In genomic region chr5:141882594-141883183, GRCh38 we compare ENCODE assay signal across 12 cellular contexts. TPM values are rescaled to one million over a fixed set of nuclear protein-coding genes. Genes with fewer than 3 reads are reported as not detected.
A peak's percentile ranks its signal among the peaks of the same experiment; 100 is the strongest.
DNase-seq lines count a peak whose midpoint lies in the region; TF ChIP-seq lines count a peak whose summit lies in the region.
"Had no signal": no experiment of that assay in that cellular context is flagged by ENCODE, and none has a peak within 500 bp of the region (broad histone marks: within the 10 kb centered on the region; RNA-seq: fewer than 3 reads in every experiment).

No MANE protein-coding gene starts in this region.

- H3K4me1 ChIP-seq in endodermal cell (ENCODE audit: control insufficient read depth, insufficient read depth, low read length) (peaks cover 5% of the 10 kb centered on the region), stomach (peaks cover 11 to 52% (median 37%) of the 10 kb centered on the region in 4 donors)

- no peaks in the 10 kb centered on the region for H3F3A ChIP-seq in neural cell (ENCODE audit: insufficient read depth, low read length, poor library complexity, severe bottlenecking)

- H3K27ac ChIP-seq in endodermal cell (ENCODE audit: low read depth, low read length) (peak overlapping the region; percentile 86), neural cell (ENCODE audit: low read length) (peak overlapping the region; percentile 99), stomach (peak overlapping the region in 1 of 5 donors; percentile 26)

- H3K9me2 ChIP-seq in neural cell (ENCODE audit: insufficient read depth, low read length): no peaks in the 10 kb centered on the region

- peak overlapping the region; percentile 90 for H3K4me2 ChIP-seq in neural cell (ENCODE audit: low read length)

- no peaks in the 10 kb centered on the region for H3K36me3 Mint-ChIP-seq in endodermal cell (ENCODE audit: low read depth)
- H3K36me3 Mint-ChIP-seq: CD8-positive, alpha-beta memory T cell had no signal

- H3K4me3 ChIP-seq in endodermal cell (ENCODE audit: low read length): peak overlapping the region; percentile 69
- H3K4me3 ChIP-seq in neural cell (ENCODE audit: low read length): peak overlapping the region; percentile 59
- H3K4me3 ChIP-seq in stomach: no peak overlapping the region

- peaks cover 10% of the 10 kb centered on the region for H3K79me2 ChIP-seq in neural cell (replicated peaks; ENCODE audit: insufficient read depth, low read length)

- TF ChIP-seq POLR2A in stomach (IDR thresholded peaks at IDR 0.05): no peak

- H3K27me3 ChIP-seq in endodermal cell (ENCODE audit: control insufficient read depth, insufficient read depth, low read length, poor library complexity, severe bottlenecking): peaks cover 49% of the 10 kb centered on the region
- no peaks in the 10 kb centered on the region for H3K27me3 ChIP-seq in neural cell (ENCODE audit: insufficient read depth, low read depth, low read length)
- H3K27me3 ChIP-seq in stomach: peaks cover 0 to 87% (median 33%) of the 10 kb centered on the region in 3 donors

- no peaks in the 10 kb centered on the region for H3K36me3 ChIP-seq in endodermal cell (ENCODE audit: control insufficient read depth, insufficient read depth, low read length)
- no peaks in the 10 kb centered on the region for H3K36me3 ChIP-seq in neural cell (ENCODE audit: insufficient read depth, low read length)
- no peaks in the 10 kb centered on the region for H3K36me3 ChIP-seq in stomach

- H2AFZ ChIP-seq in neural cell (ENCODE audit: low read depth, low read length): peak overlapping the region; percentile 48

- TF ChIP-seq CTCF in endodermal cell (conservative IDR thresholded peaks at IDR 0.05) (no peak), neural cell (IDR thresholded peaks at IDR 0.05; ENCODE audit: poor library complexity, severe bottlenecking) (peak; percentile 11), stomach (IDR thresholded peaks at IDR 0.05) (no peak)

- 16 to 32% methylated on average over 5 to 13 of the region's 13 CpGs for WGBS in endodermal cell (ENCODE audit: insufficient coverage in 1 of 2, insufficient read length in 1 of 2), 2 experiments
- WGBS in stomach, 5 donors: 9 to 15% (median 12%) methylated on average over 12 to 13 of the region's 13 CpGs

- H3K4me1 Mint-ChIP-seq in endodermal cell: peaks cover 14% of the 10 kb centered on the region

- TF ChIP-seq RAD21 in neural cell (conservative IDR thresholded peaks at IDR 0.05): peak; percentile 45

- DNase-seq in DMS79 (lab: John Stamatoyannopoulos, UW): peak; percentile 38
- peak; percentile 23 for DNase-seq in NCI-H146 treated with DMSO at 0.1 percent for 48 hours (lab: John Stamatoyannopoulos, UW; ENCODE audit: unreplicated experiment)
- no peak for DNase-seq in endodermal cell
- DNase-seq in CD1c-positive myeloid dendritic cell (ENCODE audit: extremely low spot score): no peak
- DNase-seq in ACHN: no peak
- DNase-seq in stomach: no peak
- DNase-seq in activated CD4-positive, alpha-beta T cell treated with anti-CD3 and anti-CD28 coated beads, Interleukin-2, amount 50 U/mL, for 48 hours: no peak
- DNase-seq: CD8-positive, alpha-beta memory T cell; NCI-H187 had no signal

- in situ Hi-C loops in ACHN (cut with HindIII; ENCODE audit: low pct_ligation_motif_present, low pct_unique_long_range_greater_than_20kb, low sequenced_read_pairs): no loop called here

- H3K27ac Mint-ChIP-seq in endodermal cell: no peak overlapping the region
- H3K27ac Mint-ChIP-seq: activated T-helper 17 cell treated with anti-CD3 and anti-CD28 coated beads, Interleukin-2, amount 50 U/mL, for 72 hours; CD8-positive, alpha-beta memory T cell; stimulated activated naive CD8-positive, alpha-beta T cell treated with anti-CD3 and anti-CD28 coated beads, Interleukin-15, Interleukin-2, amounts not matched to agents 100 ng/mL and 50 ng/mL, for 24 hours had no signal

- TF ChIP-seq EP300 in neural cell (conservative IDR thresholded peaks at IDR 0.05; ENCODE audit: poor library complexity, severe bottlenecking) (peak; percentile 63), stomach (IDR thresholded peaks at IDR 0.05) (no peak)

- H3K9me3 ChIP-seq in endodermal cell (ENCODE audit: control insufficient read depth, low read length): no peaks in the 10 kb centered on the region
- no peaks in the 10 kb centered on the region for H3K9me3 ChIP-seq in neural cell (ENCODE audit: low read length)
- no peaks in the 10 kb centered on the region for H3K9me3 ChIP-seq in stomach

- intact Hi-C loops in stomach (cut with DNase I; ENCODE audit: low total_unique reads): loop anchor here (5.0 kb wide), 2 partner anchors 65 to 185 kb away; no protein-coding TSS in a partner anchor

- no peaks in the 10 kb centered on the region for H4K20me1 ChIP-seq in neural cell (ENCODE audit: insufficient read depth)

- H3K9me3 Mint-ChIP-seq in endodermal cell: no peaks in the 10 kb centered on the region
- H3K9me3 Mint-ChIP-seq: activated T-helper 17 cell treated with anti-CD3 and anti-CD28 coated beads, Interleukin-2, amount 50 U/mL, for 72 hours; CD8-positive, alpha-beta memory T cell; stimulated activated naive CD8-positive, alpha-beta T cell treated with anti-CD3 and anti-CD28 coated beads, Interleukin-15, Interleukin-2, amounts not matched to agents 100 ng/mL and 50 ng/mL, for 24 hours had no signal

- no peak overlapping the region for H3K9ac ChIP-seq in endodermal cell (ENCODE audit: extremely low read depth, low read length, poor library complexity, severe bottlenecking)
- peak overlapping the region; percentile 98 for H3K9ac ChIP-seq in neural cell (ENCODE audit: low read length)

- H3K4me3 Mint-ChIP-seq in endodermal cell: peak overlapping the region; percentile 26
- H3K4me3 Mint-ChIP-seq: activated T-helper 17 cell treated with anti-CD3 and anti-CD28 coated beads, Interleukin-2, amount 50 U/mL, for 72 hours; CD8-positive, alpha-beta memory T cell; stimulated activated naive CD8-positive, alpha-beta T cell treated with anti-CD3 and anti-CD28 coated beads, Interleukin-15, Interleukin-2, amounts not matched to agents 100 ng/mL and 50 ng/mL, for 24 hours had no signal

- peaks cover 63% of the 10 kb centered on the region for H3K27me3 Mint-ChIP-seq in endodermal cell (ENCODE audit: insufficient read depth)

TF ChIP-seq in neural cell, 6 proteins besides CTCF, POLR2A, EP300 and RAD21:
- TF ChIP-seq MXI1 (conservative IDR thresholded peaks at IDR 0.05; ENCODE audit: poor library complexity, severe bottlenecking): peak; percentile 14
- TF ChIP-seq SMC3 (conservative IDR thresholded peaks at IDR 0.05; ENCODE audit: poor library complexity): peak; percentile 38
- peak; percentile 57 for TF ChIP-seq POLR2AphosphoS5 (IDR thresholded peaks at IDR 0.05)
- peak; percentile 65 for TF ChIP-seq REST (IDR thresholded peaks at IDR 0.05; ENCODE audit: borderline replicate concordance)
- TF ChIP-seq TAF1 (IDR thresholded peaks at IDR 0.05; ENCODE audit: low read depth): no peak
- no peak for TF ChIP-seq EZH2 (IDR thresholded peaks at IDR 0.05; ENCODE audit: borderline replicate concordance, insufficient read depth, low read length, poor library complexity, severe bottlenecking)

RNA-seq across cellular contexts. Expression of gene PCDH1, which starts 4.5 kb away (rescaled TPM):
- total RNA-seq in endodermal cell: 10 to 100 TPM; 45.4 to 69.7 TPM
- 17.2 TPM for polyA plus RNA-seq in endodermal cell (2013, experiment 1 of 2)
- polyA plus RNA-seq in endodermal cell (2013, experiment 2 of 2): 13.5 TPM
- polyA plus RNA-seq in neural cell: 13.9 and 21.3 TPM in 2 replicates
- 86.4 and 103 TPM in 2 replicates for polyA minus RNA-seq in neural cell
- total RNA-seq in stomach: 10 to 100 TPM; 35.3 to 96.9 (median 79.1) TPM
- 10 to 100 TPM in 2 of 3 donors, 1 to 10 TPM in 1; 8.7 to 20.9 (median 10.6) TPM for polyA plus RNA-seq in stomach
- total RNA-seq: CD8-positive, alpha-beta memory T cell had no signal

RNA-seq across cellular contexts. Expression of gene DELE1, which starts 41.0 kb away (rescaled TPM):
- total RNA-seq in endodermal cell (10 to 100 TPM; 66.5 to 71.4 TPM), stomach (100 to 1,000 TPM in 1 of 5 donors, 10 to 100 TPM in 4; 65.0 to 100 (median 98.2) TPM)
- 74.8 TPM for polyA plus RNA-seq in endodermal cell (2013, experiment 1 of 2)
- polyA plus RNA-seq in endodermal cell (2013, experiment 2 of 2): 65.1 TPM
- polyA plus RNA-seq in neural cell (49.6 and 61.4 TPM in 2 replicates), stomach (10 to 100 TPM; 29.2 to 39.8 (median 32.6) TPM)
- polyA minus RNA-seq in neural cell: 36.0 and 38.2 TPM in 2 replicates

Comparison
In these comparisons a context has a peak if more than half of its experiments do, and no peak if none do; other contexts are left out.
1. DNase-seq: peak in DMS79 (single experiment) and NCI-H146 treated with DMSO at 0.1 percent for 48 hours (single experiment); none in endodermal cell (single experiment), CD1c-positive myeloid dendritic cell (single experiment), ACHN (single experiment), stomach (single experiment) and activated CD4-positive, alpha-beta T cell treated with anti-CD3 and anti-CD28 coated beads, Interleukin-2, amount 50 U/mL, for 48 hours (0 of 2).
2. H3K4me3 ChIP-seq: peak in endodermal cell (single experiment) and neural cell (single experiment); none in stomach (0 of 4).